16 cellular contexts compared by ENCODE assay signal in the genomic region with DNA sequence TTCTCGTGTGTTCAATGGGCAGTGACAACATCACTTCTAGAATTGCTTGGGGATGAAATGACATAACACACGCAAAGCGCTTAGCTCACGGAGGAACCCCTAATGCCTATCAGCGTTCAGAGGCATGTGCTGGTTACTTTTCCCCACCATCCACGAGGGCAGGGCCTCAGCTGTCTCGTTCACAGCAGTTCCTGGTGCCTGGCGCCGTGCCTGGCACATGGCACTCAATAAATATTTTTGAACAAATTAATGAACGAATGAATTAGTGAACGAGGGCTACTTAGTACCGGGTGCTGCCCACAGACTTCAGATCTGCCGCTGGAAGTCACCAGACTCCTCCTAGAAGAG. TPM values are rescaled to one million over a fixed set of nuclear protein-coding genes. Genes with fewer than 3 reads are reported as not detected.
A peak's percentile ranks its signal among the peaks of the same experiment; 100 is the strongest.
DNase-seq lines count a peak whose midpoint lies in the region; ATAC-seq and TF ChIP-seq lines count a peak whose summit lies in the region.
"Had no signal": no experiment of that assay in that cellular context is flagged by ENCODE, and none has a peak within 500 bp of the region (broad histone marks: within the 10 kb centered on the region; RNA-seq: fewer than 3 reads in every experiment).

No MANE protein-coding gene starts in this region.

- H3K27ac Mint-ChIP-seq in natural killer cell treated with Interleukin-12 subunit alpha and Interleukin-12 subunit beta and Interleukin-15 and Interleukin-18, amount 100 ng/mL, for 72 hours: no peak overlapping the region

- peak overlapping the region; percentile 7 for H4K91ac ChIP-seq in trophoblast cell (ENCODE audit: low read depth, low read length)

- ATAC-seq in natural killer cell treated with Interleukin-12 subunit alpha and Interleukin-12 subunit beta and Interleukin-15 and Interleukin-18, amount 100 ng/mL, for 72 hours: no peak

- H3K4me2 ChIP-seq in trophoblast cell (ENCODE audit: low read length): no peak overlapping the region
- H3K4me2 ChIP-seq: KMS-11 had no signal

- H3K9me3 Mint-ChIP-seq in natural killer cell treated with Interleukin-12 subunit alpha and Interleukin-12 subunit beta and Interleukin-15 and Interleukin-18, amount 100 ng/mL, for 72 hours: no peaks in the 10 kb centered on the region
- H3K9me3 Mint-ChIP-seq: neural crest cell had no signal

- H3K4me1 ChIP-seq in ACC112 (ENCODE audit: control insufficient read depth, insufficient read depth, low read length, unreplicated experiment): peaks cover 36% of the 10 kb centered on the region
- peaks cover 14% of the 10 kb centered on the region for H3K4me1 ChIP-seq in HUES48 (ENCODE audit: control insufficient read depth, insufficient read depth, low read length)
- peaks cover 16 to 21% of the 10 kb centered on the region in 2 experiments for H3K4me1 ChIP-seq in trophoblast cell (ENCODE audit: control insufficient read depth in 1 of 2, insufficient read depth in 2 of 2, low read length in 2 of 2)

- H3K9me3 ChIP-seq in HUES48 (ENCODE audit: control insufficient read depth, insufficient read depth, low read length) (no peaks in the 10 kb centered on the region), trophoblast cell (ENCODE audit: insufficient read depth, low read depth, low read length) (no peaks in the 10 kb centered on the region)
- H3K9me3 ChIP-seq: left lung had no signal

- H3K27ac ChIP-seq in ACC112 (ENCODE audit: low read depth, low read length) (peak overlapping the region; percentile 6; the same call in 1 of the 2 replicates), HUES48 (ENCODE audit: low read depth, low read length) (peak overlapping the region; percentile 62), trophoblast cell (ENCODE audit: low read depth, low read length) (no peak overlapping the region)
- H3K27ac ChIP-seq: KMS-11 had no signal

- peaks cover 9% of the 10 kb centered on the region for H3K79me1 ChIP-seq in trophoblast cell (ENCODE audit: low read length)

- DNase-seq in choroid plexus epithelial cell (ENCODE audit: low read depth) (peak; percentile 38), trophoblast cell (no peak), NCI-H187 (lab: John Stamatoyannopoulos, UW) (no peak), T1000 (lab: John Stamatoyannopoulos, UW) (no peak)
- DNase-seq in natural killer cell treated with Interleukin-12 subunit alpha and Interleukin-12 subunit beta and Interleukin-15 and Interleukin-18, amount 100 ng/mL, for 72 hours (ENCODE audit: low spot score): no peak
- DNase-seq in stimulated activated CD4-positive, alpha-beta T cell treated with anti-CD3 and anti-CD28 coated beads, Interleukin-2, amount 100 ng/mL, for 48 hours: no peak
- DNase-seq: hippocampal formation, left lung, NCI-H1436 treated with DMSO at 0.1 percent for 48 hours had no signal

- H3K14ac ChIP-seq in trophoblast cell (ENCODE audit: low read length): no peak overlapping the region

- no peak overlapping the region for H2BK5ac ChIP-seq in trophoblast cell (ENCODE audit: low read depth, low read length, poor library complexity)

- no peak overlapping the region for H4K12ac ChIP-seq in trophoblast cell (ENCODE audit: low read depth, low read length)

- no peaks in the 10 kb centered on the region for H3K36me3 Mint-ChIP-seq in natural killer cell treated with Interleukin-12 subunit alpha and Interleukin-12 subunit beta and Interleukin-15 and Interleukin-18, amount 100 ng/mL, for 72 hours

- peak overlapping the region; percentile 52 for H2AK5ac ChIP-seq in trophoblast cell (ENCODE audit: low read length)

- H3K27me3 ChIP-seq in ACC112 (ENCODE audit: insufficient read depth, low read length) (no peaks in the 10 kb centered on the region), HUES48 (ENCODE audit: control insufficient read depth, insufficient read depth, low read length) (0 out of 2 replicates have a peak, but pooled peaks cover 3% of the 10 kb centered on the region), trophoblast cell (ENCODE audit: insufficient read depth, low read length) (no peaks in the 10 kb centered on the region)
- H3K27me3 ChIP-seq: left lung had no signal

- H3K4me1 Mint-ChIP-seq in natural killer cell treated with Interleukin-12 subunit alpha and Interleukin-12 subunit beta and Interleukin-15 and Interleukin-18, amount 100 ng/mL, for 72 hours (ENCODE audit: low read depth in 2 of 2): no peaks in the 10 kb centered on the region

- no peak for TF ChIP-seq CTCF in choroid plexus epithelial cell (conservative IDR thresholded peaks at IDR 0.05; ENCODE audit: low read depth, low read length)

- H2AFZ ChIP-seq in ACC112 (ENCODE audit: low read length, unreplicated experiment) (peak overlapping the region; percentile 5), trophoblast cell (ENCODE audit: insufficient read depth, low read length, poor library complexity) (no peak overlapping the region)

- no peak overlapping the region for H4K8ac ChIP-seq in trophoblast cell (ENCODE audit: low read depth, low read length)

- peaks cover 0 to 2% of the 10 kb centered on the region in 2 donors for H3K27me3 Mint-ChIP-seq in natural killer cell treated with Interleukin-12 subunit alpha and Interleukin-12 subunit beta and Interleukin-15 and Interleukin-18, amount 100 ng/mL, for 72 hours

- H3K36me3 ChIP-seq in ACC112 (ENCODE audit: insufficient read depth, low read length) (no peaks in the 10 kb centered on the region), HUES48 (ENCODE audit: control insufficient read depth, insufficient read depth, low read length) (no peaks in the 10 kb centered on the region), trophoblast cell (ENCODE audit: control insufficient read depth in 1 of 2, insufficient read depth in 2 of 2, low read length in 2 of 2) (no peaks in the 10 kb centered on the region)
- H3K36me3 ChIP-seq: left lung had no signal

- no peak overlapping the region for H3K4ac ChIP-seq in trophoblast cell (ENCODE audit: low read depth, low read length)

- H3K18ac ChIP-seq in trophoblast cell (ENCODE audit: low read length): no peak overlapping the region

- no CpG with 5 or more reads among the region's 13 CpGs for WGBS in trophoblast cell (ENCODE audit: extremely low coverage, insufficient coverage, insufficient read length)

- H2BK120ac ChIP-seq in trophoblast cell (ENCODE audit: insufficient read depth, low read length, poor library complexity): no peak overlapping the region

- H3K23ac ChIP-seq in trophoblast cell (ENCODE audit: low read length): no peak overlapping the region

- no peak overlapping the region for H3K4me3 ChIP-seq in ACC112 (ENCODE audit: low read depth, low read length)
- H3K4me3 ChIP-seq in HUES48 (ENCODE audit: low read depth, low read length): no peak overlapping the region
- no peak overlapping the region for H3K4me3 ChIP-seq in choroid plexus epithelial cell (ENCODE audit: low read depth, low read length)
- no peak overlapping the region for H3K4me3 ChIP-seq in trophoblast cell (ENCODE audit: low read depth, low read length)
- H3K4me3 ChIP-seq: GM12878, left lung had no signal

- no peaks in the 10 kb centered on the region for H3K79me2 ChIP-seq in ACC112 (ENCODE audit: control insufficient read depth, insufficient read depth, low read length, unreplicated experiment)
- no peaks in the 10 kb centered on the region for H3K79me2 ChIP-seq in trophoblast cell (ENCODE audit: control insufficient read depth, insufficient read depth, low read length, poor library complexity)

- no peak overlapping the region for H3K9ac ChIP-seq in HUES48 (ENCODE audit: low read depth, low read length)
- H3K9ac ChIP-seq in trophoblast cell (ENCODE audit: low read length): no peak overlapping the region
- H3K9ac ChIP-seq: KMS-11 had no signal

- H2BK12ac ChIP-seq in trophoblast cell (ENCODE audit: low read length): peak overlapping the region; percentile 27

- no peak overlapping the region for H3K4me3 Mint-ChIP-seq in natural killer cell treated with Interleukin-12 subunit alpha and Interleukin-12 subunit beta and Interleukin-15 and Interleukin-18, amount 100 ng/mL, for 72 hours
- H3K4me3 Mint-ChIP-seq: neural crest cell had no signal

RNA-seq across cellular contexts. Expression of gene CIBAR2, which starts 14.1 kb away (rescaled TPM):
- 0.03 TPM in 1 of 2 replicates, not detected in the other for polyA plus RNA-seq in trophoblast cell (2013)
- total RNA-seq in natural killer cell treated with Interleukin-12 subunit alpha and Interleukin-12 subunit beta and Interleukin-15 and Interleukin-18, amount 100 ng/mL, for 72 hours: not detected
- total RNA-seq: Daoy, GM12878, neural crest cell, ureter had no signal
